ENCODE assay signal across 1 cellular context in genomic region chr12:56781726-56782125, GRCh38.
TF ChIP-seq lines count a peak whose summit lies in the region.

No MANE protein-coding gene starts in this region.

TF ChIP-seq in H1, 55 proteins besides CTCF, POLR2A, EP300 and RAD21:
- TF ChIP-seq SP4 (IDR thresholded peaks at IDR 0.05; ENCODE audit: low read length) (no peak), CREB1 (IDR thresholded peaks at IDR 0.05) (no peak), KDM1A (IDR thresholded peaks at IDR 0.05; ENCODE audit: borderline replicate concordance, low read length) (no peak), SIX5 (IDR thresholded peaks at IDR 0.05; ENCODE audit: low read depth, low read length) (no peak), SIN3A (conservative IDR thresholded peaks at IDR 0.05 in 1 of 2, IDR thresholded peaks at IDR 0.05 in 1 of 2; ENCODE audit: low read depth in 1 of 2, low read length in 2 of 2) (no peak), SAP30 (IDR thresholded peaks at IDR 0.05; ENCODE audit: insufficient read depth, insufficient replicate concordance, low read length) (no peak), SP1 (IDR thresholded peaks at IDR 0.05; ENCODE audit: low read depth, low read length) (no peak), KDM5A (IDR thresholded peaks at IDR 0.05; ENCODE audit: low read length) (no peak), TBP (IDR thresholded peaks at IDR 0.05; ENCODE audit: low read depth, low read length) (no peak)
TF ChIP-seq in H1: peak in this region for 0.
